Comparison of ENCODE assay signal across 17 cellular contexts in the genomic region with DNA sequence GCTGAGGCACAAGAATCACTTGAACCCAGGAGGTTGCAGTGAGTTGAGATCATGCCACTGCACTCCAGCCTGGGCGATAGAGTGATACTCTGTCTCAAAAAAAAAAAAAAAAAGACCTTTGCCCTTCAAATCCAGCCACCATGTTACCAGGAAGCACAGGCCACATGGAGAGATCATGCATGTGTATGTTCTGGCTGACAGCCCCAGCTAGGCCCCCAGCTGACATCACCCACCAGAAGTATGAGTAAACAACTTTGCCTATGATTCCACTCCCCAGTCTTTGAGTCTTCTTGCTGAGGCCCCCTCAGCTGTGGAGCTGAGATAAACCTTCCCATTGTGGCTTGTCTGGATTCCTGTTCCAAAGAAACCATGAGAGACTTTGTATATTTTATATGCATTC. TPM values are rescaled to one million over a fixed set of nuclear protein-coding genes. Genes with fewer than 3 reads are reported as not detected.
DNase-seq lines count a peak whose midpoint lies in the region; ATAC-seq and TF ChIP-seq lines count a peak whose summit lies in the region.
"Had no signal": no experiment of that assay in that cellular context is flagged by ENCODE, and none has a peak within 500 bp of the region (broad histone marks: within the 10 kb centered on the region; RNA-seq: fewer than 3 reads in every experiment).

No MANE protein-coding gene starts in this region.

- H3K9me3 ChIP-seq in HEK293 (ENCODE audit: control insufficient read depth, insufficient read depth, low read depth, low read length) = no peaks in the 10 kb centered on the region
- H3K9me3 ChIP-seq: colonic mucosa, neutrophil, SJCRH30, stomach had no signal

- H3K4me1 ChIP-seq in HEK293 (ENCODE audit: control insufficient read depth, insufficient read depth, low read length) = no peaks in the 10 kb centered on the region
- H3K4me1 ChIP-seq: colonic mucosa, SJCRH30 had no signal

- CTCF ChIA-PET in HEK293 (lab: Yijun Ruan, JAX) = no interaction called here

- ATAC-seq in activated naive CD8-positive, alpha-beta T cell treated with anti-CD3 and anti-CD28 coated beads, Interleukin-2, amount 50 U/mL, for 24 hours = no peak
- no peak for ATAC-seq in naive thymus-derived CD8-positive, alpha-beta T cell
- ATAC-seq in GM21515 (IDR thresholded peaks at IDR 0.05; ENCODE audit: unreplicated experiment) (no peak), HG02610 (IDR thresholded peaks at IDR 0.05; ENCODE audit: unreplicated experiment) (no peak)
- ATAC-seq: PC-3 had no signal

- intact Hi-C loops in activated CD4-positive, alpha-beta T cell treated with anti-CD3 and anti-CD28 coated beads, Interleukin-2, amount 10 ng/mL, durations not matched to agents 24 days and 14 days (cut with micrococcal nuclease) = no loop called here

- H3K4me3 ChIP-seq in HEK293 (ENCODE audit: low read depth, low read length) = no peak overlapping the region
- H3K4me3 ChIP-seq: colonic mucosa, SJCRH30, stomach had no signal

- no peak for DNase-seq in activated CD4-positive, alpha-beta T cell treated with anti-CD3 and anti-CD28 coated beads, Interleukin-2, amount 10 ng/mL, durations not matched to agents 24 days and 14 days
- no peak for DNase-seq in activated CD4-positive, alpha-beta T cell treated with anti-CD3 and anti-CD28 coated beads, Interleukin-2, amount 50 U/mL, for 48 hours
- no peak for DNase-seq in activated naive CD8-positive, alpha-beta T cell treated with anti-CD3 and anti-CD28 coated beads, Interleukin-2, amount 50 U/mL, for 24 hours
- no peak for DNase-seq in naive thymus-derived CD8-positive, alpha-beta T cell
- DNase-seq in SKM-1 (lab: John Stamatoyannopoulos, UW; ENCODE audit: unreplicated experiment) = no peak
- DNase-seq: activated CD4-positive, alpha-beta T cell treated with anti-CD3 and anti-CD28 coated beads, Interleukin-2, amount 10 ng/mL, durations not matched to agents 7 days and 5 days; C1 segment of cervical spinal cord; colonic mucosa; DMS153; PC-3; retina; stomach had no signal

- no peaks in the 10 kb centered on the region for H3K9me3 Mint-ChIP-seq in activated CD4-positive, alpha-beta T cell treated with anti-CD3 and anti-CD28 coated beads, Interleukin-2, amount 10 ng/mL, durations not matched to agents 24 days and 14 days
- no peaks in the 10 kb centered on the region for H3K9me3 Mint-ChIP-seq in activated naive CD8-positive, alpha-beta T cell treated with anti-CD3 and anti-CD28 coated beads, Interleukin-2, amount 50 U/mL, for 24 hours
- no peaks in the 10 kb centered on the region for H3K9me3 Mint-ChIP-seq in naive thymus-derived CD8-positive, alpha-beta T cell
- H3K9me3 Mint-ChIP-seq: activated CD4-positive, alpha-beta T cell treated with anti-CD3 and anti-CD28 coated beads, Interleukin-2, amount 10 ng/mL, durations not matched to agents 7 days and 5 days had no signal

- peaks cover 17% of the 10 kb centered on the region for H3K4me1 Mint-ChIP-seq in activated CD4-positive, alpha-beta T cell treated with anti-CD3 and anti-CD28 coated beads, Interleukin-2, amount 10 ng/mL, durations not matched to agents 24 days and 14 days
- peaks cover 23% of the 10 kb centered on the region for H3K4me1 Mint-ChIP-seq in activated naive CD8-positive, alpha-beta T cell treated with anti-CD3 and anti-CD28 coated beads, Interleukin-2, amount 50 U/mL, for 24 hours
- peaks cover 7 to 26% (median 17%) of the 10 kb centered on the region in 4 donors for H3K4me1 Mint-ChIP-seq in naive thymus-derived CD8-positive, alpha-beta T cell

- no peaks in the 10 kb centered on the region for H3K27me3 Mint-ChIP-seq in activated CD4-positive, alpha-beta T cell treated with anti-CD3 and anti-CD28 coated beads, Interleukin-2, amount 10 ng/mL, durations not matched to agents 24 days and 14 days
- peaks cover 2% of the 10 kb centered on the region for H3K27me3 Mint-ChIP-seq in activated naive CD8-positive, alpha-beta T cell treated with anti-CD3 and anti-CD28 coated beads, Interleukin-2, amount 50 U/mL, for 24 hours
- H3K27me3 Mint-ChIP-seq in naive thymus-derived CD8-positive, alpha-beta T cell = no peaks in the 10 kb centered on the region
- H3K27me3 Mint-ChIP-seq: activated CD4-positive, alpha-beta T cell treated with anti-CD3 and anti-CD28 coated beads, Interleukin-2, amount 10 ng/mL, durations not matched to agents 7 days and 5 days had no signal

- H3K27ac ChIP-seq in HEK293 (ENCODE audit: extremely low read depth, low read depth, low read length) = no peak overlapping the region
- H3K27ac ChIP-seq: colonic mucosa, neutrophil, SJCRH30, stomach had no signal

- no peak for TF ChIP-seq CTCF in HEK293 (tag by site-specific recombination; IDR thresholded peaks at IDR 0.05)

- H3K36me3 Mint-ChIP-seq in activated CD4-positive, alpha-beta T cell treated with anti-CD3 and anti-CD28 coated beads, Interleukin-2, amount 10 ng/mL, durations not matched to agents 24 days and 14 days (ENCODE audit: low read depth) = peaks cover 7% of the 10 kb centered on the region
- H3K36me3 Mint-ChIP-seq in activated naive CD8-positive, alpha-beta T cell treated with anti-CD3 and anti-CD28 coated beads, Interleukin-2, amount 50 U/mL, for 24 hours (ENCODE audit: low read depth) = peaks cover 8% of the 10 kb centered on the region
- peaks cover 0 to 3% (median 3%) of the 10 kb centered on the region in 3 donors for H3K36me3 Mint-ChIP-seq in naive thymus-derived CD8-positive, alpha-beta T cell

- H3K27ac Mint-ChIP-seq in activated CD4-positive, alpha-beta T cell treated with anti-CD3 and anti-CD28 coated beads, Interleukin-2, amount 10 ng/mL, durations not matched to agents 24 days and 14 days = no peak overlapping the region
- H3K27ac Mint-ChIP-seq in activated naive CD8-positive, alpha-beta T cell treated with anti-CD3 and anti-CD28 coated beads, Interleukin-2, amount 50 U/mL, for 24 hours = peak overlapping the region; percentile 50
- peak overlapping the region in 9 of 10 donors; percentile 11 to 90 (median 80) for H3K27ac Mint-ChIP-seq in naive thymus-derived CD8-positive, alpha-beta T cell
- H3K27ac Mint-ChIP-seq: activated CD4-positive, alpha-beta T cell treated with anti-CD3 and anti-CD28 coated beads, Interleukin-2, amount 10 ng/mL, durations not matched to agents 7 days and 5 days had no signal

- POLR2A ChIA-PET in HEK293 (lab: Yijun Ruan, JAX) = interaction anchor here (0.7 kb wide), 1 partner anchor 16 kb away, joined by 6 read pairs; no protein-coding TSS in a partner anchor
- POLR2A ChIA-PET in naive thymus-derived CD8-positive, alpha-beta T cell (lab: Charles Lee) = interaction anchor here (0.6 kb wide), 1 partner anchor 97 kb away, joined by 3 read pairs; no protein-coding TSS in a partner anchor

- no peaks in the 10 kb centered on the region for H3K36me3 ChIP-seq in HEK293 (ENCODE audit: control insufficient read depth in 2 of 2, insufficient read depth in 1 of 2, low read length in 2 of 2)
- H3K36me3 ChIP-seq: colonic mucosa, neutrophil, SJCRH30, stomach had no signal

- H3K4me3 Mint-ChIP-seq in activated CD4-positive, alpha-beta T cell treated with anti-CD3 and anti-CD28 coated beads, Interleukin-2, amount 10 ng/mL, durations not matched to agents 24 days and 14 days = peak overlapping the region; percentile 43
- H3K4me3 Mint-ChIP-seq in activated naive CD8-positive, alpha-beta T cell treated with anti-CD3 and anti-CD28 coated beads, Interleukin-2, amount 50 U/mL, for 24 hours = no peak overlapping the region
- H3K4me3 Mint-ChIP-seq in naive thymus-derived CD8-positive, alpha-beta T cell = peak overlapping the region in 4 of 10 donors; percentile 16 to 68 (median 33)
- H3K4me3 Mint-ChIP-seq: activated CD4-positive, alpha-beta T cell treated with anti-CD3 and anti-CD28 coated beads, Interleukin-2, amount 10 ng/mL, durations not matched to agents 7 days and 5 days had no signal

TF ChIP-seq in HEK293, 187 proteins besides CTCF, POLR2A, EP300 and RAD21:
- TF ChIP-seq, protein P1, sequence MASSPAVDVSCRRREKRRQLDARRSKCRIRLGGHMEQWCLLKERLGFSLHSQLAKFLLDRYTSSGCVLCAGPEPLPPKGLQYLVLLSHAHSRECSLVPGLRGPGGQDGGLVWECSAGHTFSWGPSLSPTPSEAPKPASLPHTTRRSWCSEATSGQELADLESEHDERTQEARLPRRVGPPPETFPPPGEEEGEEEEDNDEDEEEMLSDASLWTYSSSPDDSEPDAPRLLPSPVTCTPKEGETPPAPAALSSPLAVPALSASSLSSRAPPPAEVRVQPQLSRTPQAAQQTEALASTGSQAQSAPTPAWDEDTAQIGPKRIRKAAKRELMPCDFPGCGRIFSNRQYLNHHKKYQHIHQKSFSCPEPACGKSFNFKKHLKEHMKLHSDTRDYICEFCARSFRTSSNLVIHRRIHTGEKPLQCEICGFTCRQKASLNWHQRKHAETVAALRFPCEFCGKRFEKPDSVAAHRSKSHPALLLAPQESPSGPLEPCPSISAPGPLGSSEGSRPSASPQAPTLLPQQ (tag by site-specific recombination; IDR thresholded peaks at IDR 0.05) = 0 out of 2 replicates have a peak, but pooled peaks have one; percentile 11
- TF ChIP-seq ZBTB20 (tag by site-specific recombination; IDR thresholded peaks at IDR 0.05) = peak; percentile 18; the same call in 1 of the 2 replicates
- peak; percentile 27; the same call in 1 of the 2 replicates for TF ChIP-seq ZIC2 (tag by site-specific recombination; IDR thresholded peaks at IDR 0.05)
- no peak for TF ChIP-seq KLF16 (tag by site-specific recombination; IDR thresholded peaks at IDR 0.05)
- TF ChIP-seq GLI4 (tag by site-specific recombination; IDR thresholded peaks at IDR 0.05) = no peak
- TF ChIP-seq ZNF335 (tag by site-specific recombination; conservative IDR thresholded peaks at IDR 0.05) = peak; percentile 75
- peak; percentile 56; the same call in 1 of the 2 replicates for TF ChIP-seq GLIS1 (tag by site-specific recombination; IDR thresholded peaks at IDR 0.05)

RNA-seq across cellular contexts. Expression of a gene that starts 3.3 kb away (rescaled TPM):
- 157 TPM in 2 replicates for total RNA-seq in activated CD4-positive, alpha-beta T cell treated with anti-CD3 and anti-CD28 coated beads, Interleukin-2, amount 10 ng/mL, durations not matched to agents 24 days and 14 days
- 100 to 1,000 TPM; 162 to 167 TPM for total RNA-seq in naive thymus-derived CD8-positive, alpha-beta T cell
- polyA plus RNA-seq in naive thymus-derived CD8-positive, alpha-beta T cell = 100 to 1,000 TPM in 2 of 3 donors, 10 to 100 TPM in 1; 92.7 to 119 (median 101) TPM

RNA-seq across cellular contexts. Expression of a gene that starts 16.6 kb away (rescaled TPM):
- total RNA-seq in activated CD4-positive, alpha-beta T cell treated with anti-CD3 and anti-CD28 coated beads, Interleukin-2, amount 10 ng/mL, durations not matched to agents 24 days and 14 days = 13.8 and 15.6 TPM in 2 replicates
- total RNA-seq in naive thymus-derived CD8-positive, alpha-beta T cell = 10 to 100 TPM; 10.5 to 12.5 TPM
- 10 to 100 TPM; 13.7 to 44.6 (median 19.4) TPM for polyA plus RNA-seq in naive thymus-derived CD8-positive, alpha-beta T cell
